ENCODE assay signal across 9 cellular contexts in genomic region chr2:95238131-95238530, GRCh38. TPM values are rescaled to one million over a fixed set of nuclear protein-coding genes. Genes with fewer than 3 reads are reported as not detected.
"Had no signal": no experiment of that assay in that cellular context is flagged by ENCODE, and none has a peak within 500 bp of the region (broad histone marks: within the 10 kb centered on the region; RNA-seq: fewer than 3 reads in every experiment).

No MANE protein-coding gene starts in this region.

- H3K36me3 ChIP-seq: HAP-1 had no signal

- H3K27ac ChIP-seq: GM23248, HL-60 had no signal

- H3K9me3 ChIP-seq: HAP-1 had no signal

- H3K4me1 ChIP-seq: HAP-1 had no signal

- DNase-seq: GM23248, GOT3, H7, HFFc6, IMR-90 had no signal

- H3K4me3 ChIP-seq: GM23248, HAP-1 had no signal

- H2AFZ ChIP-seq: GM23248 had no signal

- H3K9ac ChIP-seq: GM23248 had no signal

- ATAC-seq: HCT116 had no signal

RNA-seq across cellular contexts. Expression of gene PROM2, which starts 36.1 kb away (rescaled TPM):
- total RNA-seq: HT1080, IMR-90 had no signal
